10 cellular contexts compared by ENCODE assay signal in genomic region chr1:28828459-28828858, GRCh38. TPM values are rescaled to one million over a fixed set of nuclear protein-coding genes. Genes with fewer than 3 reads are reported as not detected.
DNase-seq lines count a peak whose midpoint lies in the region; ATAC-seq, FAIRE-seq and TF ChIP-seq lines count a peak whose summit lies in the region.
"Not testable (repeated sequence)": the region's sequence is repeated elsewhere in the genome, so short reads cannot be mapped to it uniquely, and the experiment has no call there.
"Had no signal": no experiment of that assay in that cellular context is flagged by ENCODE, and none has a peak within 500 bp of the region (broad histone marks: within the 10 kb centered on the region; RNA-seq: fewer than 3 reads in every experiment).

No MANE protein-coding gene starts in this region.

- H3K23ac ChIP-seq in H1 (ENCODE audit: insufficient read length): not testable (repeated sequence)

- not testable (repeated sequence) for H2BK12ac ChIP-seq in H1 (ENCODE audit: low read depth, low read length)

- H3K18ac ChIP-seq in H1 (ENCODE audit: extremely low read depth, low read length): not testable (repeated sequence)

- not testable (repeated sequence) for H3K14ac ChIP-seq in H1 (ENCODE audit: insufficient read length)

- not testable (repeated sequence) for H3F3A ChIP-seq in neural progenitor cell (ENCODE audit: low read depth)

- H3K27ac ChIP-seq in HCT116 (ENCODE audit: low read depth, low read length); H1 (ENCODE audit: low read depth, low read length); neural progenitor cell: not testable (repeated sequence)

- H3K36me3 ChIP-seq in HCT116 (ENCODE audit: control insufficient read depth in 1 of 2, insufficient read depth in 2 of 2, low read length in 2 of 2); H1 (ENCODE audit: control insufficient read depth in 2 of 4, insufficient read depth in 4 of 4, low read length in 3 of 4); neural progenitor cell: not testable (repeated sequence)

- not testable (repeated sequence) for TF ChIP-seq EP300 in H1 (IDR thresholded peaks at IDR 0.05; ENCODE audit: borderline replicate concordance in 1 of 2, low read depth in 2 of 2, low read length in 2 of 2)

- not testable (repeated sequence) for H3K27ac Mint-ChIP-seq in neural progenitor cell

- not testable (repeated sequence) for H2BK15ac ChIP-seq in H1 (ENCODE audit: low read length)

- H4K20me1 ChIP-seq in HCT116 (ENCODE audit: insufficient read depth); H1 (replicated peaks in 1 of 2; ENCODE audit: control insufficient read depth in 1 of 2, insufficient read depth in 2 of 2, low read length in 2 of 2); neural progenitor cell (ENCODE audit: low read depth): not testable (repeated sequence)

- not testable (repeated sequence) for H3K36me3 Mint-ChIP-seq in neural progenitor cell

- H3K23me2 ChIP-seq in H1 (ENCODE audit: low read depth, low read length): not testable (repeated sequence)

- H2BK5ac ChIP-seq in H1 (ENCODE audit: low read depth, low read length): not testable (repeated sequence)

- BruUV-seq in HCT116 (replicated peaks; lab: Mats Ljungman, UMichigan): not testable (repeated sequence)

- peaks cover 34% of the 10 kb centered on the region for H3K4me1 Mint-ChIP-seq in neural progenitor cell

- not testable (repeated sequence) for FAIRE-seq in H1 (lab: Jason Lieb, UNC)

- H3K27me3 ChIP-seq in HCT116 (ENCODE audit: insufficient read depth, low read length); H1 (replicated peaks in 1 of 4; ENCODE audit: control insufficient read depth in 3 of 4, extremely low read depth in 1 of 4, insufficient read depth in 3 of 4, low read length in 3 of 4); neural progenitor cell: not testable (repeated sequence)

- not testable (repeated sequence) for H3K79me1 ChIP-seq in H1 (ENCODE audit: low read depth, low read length)

- H3K4me3 Mint-ChIP-seq in neural progenitor cell: not testable (repeated sequence)

- H3K9me3 Mint-ChIP-seq in neural progenitor cell: not testable (repeated sequence)

- H4K91ac ChIP-seq in H1 (replicated peaks; ENCODE audit: insufficient read length, low read length): not testable (repeated sequence)

- not testable (repeated sequence) for H3K4ac ChIP-seq in H1 (replicated peaks; ENCODE audit: insufficient read length, low read depth, low read length)

- H2BK120ac ChIP-seq in H1 (replicated peaks; ENCODE audit: low read depth, low read length): not testable (repeated sequence)

- H3K4me2 ChIP-seq in HCT116 (ENCODE audit: low read length) (peak overlapping the region; percentile 55), neural progenitor cell (peak overlapping the region; percentile 12)
- H3K4me2 ChIP-seq in H1 (ENCODE audit: insufficient read depth in 1 of 2, low read depth in 2 of 2, low read length in 2 of 2): not testable (repeated sequence)

- H4K5ac ChIP-seq in H1 (ENCODE audit: insufficient read length, low read depth, low read length): not testable (repeated sequence)

- peak; percentile 97 for ATAC-seq in HCT116

- not testable (repeated sequence) for H2AK5ac ChIP-seq in H1 (ENCODE audit: low read depth, low read length)

- H3K27me3 Mint-ChIP-seq in neural progenitor cell (ENCODE audit: insufficient read depth, low read depth): peaks cover 14% of the 10 kb centered on the region

- H2AFZ ChIP-seq in HCT116 (ENCODE audit: low read depth, low read length, poor library complexity, severe bottlenecking): peak overlapping the region; percentile 78
- H2AFZ ChIP-seq in H1 (ENCODE audit: low read length); neural progenitor cell (replicated peaks): not testable (repeated sequence)

- peak overlapping the region in 1 of 2 experiments; percentile 28; a peak in 2 of 4 replicates for H3K4me3 ChIP-seq in HCT116 (replicated peaks in 1 of 2; ENCODE audit: low read depth in 1 of 2, low read length in 2 of 2)
- H3K4me3 ChIP-seq in H1 (ENCODE audit: extremely low read depth in 1 of 4, insufficient read depth in 2 of 4, low read depth in 3 of 4, low read length in 4 of 4); neural progenitor cell: not testable (repeated sequence)

- not testable (repeated sequence) for TF ChIP-seq CTCF in HCT116 (IDR thresholded peaks at IDR 0.05 in 2 of 3, conservative IDR thresholded peaks at IDR 0.05 in 1 of 3; ENCODE audit: borderline replicate concordance in 1 of 3, insufficient read depth in 1 of 3, low read depth in 2 of 3, low read length in 2 of 3); H1 (IDR thresholded peaks at IDR 0.05; ENCODE audit: control extremely low read depth in 1 of 3, insufficient read depth in 1 of 3, low read depth in 1 of 3, low read length in 3 of 3); neural progenitor cell (IDR thresholded peaks at IDR 0.05)

- H2BK20ac ChIP-seq in H1 (ENCODE audit: low read length): not testable (repeated sequence)

- intact Hi-C loops in HCT116 (cut with micrococcal nuclease): not testable (repeated sequence)

- RAD21 ChIA-PET in HCT116 (lab: Charles Lee; ENCODE audit: low non-redundant PET in 1 of 2, low total read pairs in 2 of 2, uncharacterized antibody in 2 of 2, unreplicated experiment in 2 of 2): interaction anchor here in 1 of 2 experiments (0.7 to 1.0 kb wide), 2 partner anchors 49 to 53 kb away, joined by 5 read pairs; no protein-coding TSS in a partner anchor

- POLR2A ChIA-PET in HCT116 (lab: Charles Lee) (interaction anchor here (1.4 to 1.8 kb wide), 2 partner anchors 13 to 14 kb away, joined by 4 read pairs; no protein-coding TSS in a partner anchor), H1 (lab: Charles Lee; ENCODE audit: partially characterized antibody) (interaction anchor here (1.2 kb wide), 1 partner anchor 22 kb away, joined by 3 read pairs; no protein-coding TSS in a partner anchor)

- DNase-seq in DMS53 (lab: John Stamatoyannopoulos, UW) (peak; percentile 28), HCT116 (ENCODE audit: low read depth, low spot score) (peak; percentile 56), M059J (ENCODE audit: low read depth) (peak; percentile 60), NCI-H2171 treated with DMSO at 0.1 percent for 48 hours (lab: John Stamatoyannopoulos, UW) (peak; percentile 67), RKO (ENCODE audit: low spot score) (peak; percentile 28), kidney tubule cell (ENCODE audit: low spot score) (peak; percentile 11), neural progenitor cell (ENCODE audit: low spot score) (peak; percentile 47)
- not testable (repeated sequence) for DNase-seq in H1 (ENCODE audit: low read depth in 1 of 2, low spot score in 2 of 2)

- 79% methylated on average over 7 of the region's 10 CpGs; no CpG with 5 or more reads in 1 of the 2 experiments for WGBS in H1 (ENCODE audit: extremely low coverage in 1 of 2, insufficient coverage in 1 of 2, insufficient read length in 1 of 2, insufficient replicate concordance in 2 of 2, low coverage in 1 of 2, low lambda C conversion rate in 2 of 2, missing lambda C conversion rate in 1 of 2), 2 experiments

- not testable (repeated sequence) for H3K79me2 ChIP-seq in HCT116 (ENCODE audit: insufficient read depth, low read length); H1 (ENCODE audit: control insufficient read depth in 1 of 2, insufficient read depth in 2 of 2, low read length in 2 of 2); neural progenitor cell (ENCODE audit: low read depth)

- not testable (repeated sequence) for H3K9ac ChIP-seq in HCT116 (ENCODE audit: low read length); H1 (replicated peaks in 1 of 4; ENCODE audit: extremely low read depth in 1 of 4, low read depth in 3 of 4, low read length in 3 of 4); neural progenitor cell

- CTCF ChIA-PET in HCT116 (lab: Charles Lee): not testable (repeated sequence)
- CTCF ChIA-PET in H1 (lab: Charles Lee; ENCODE audit: partially characterized antibody): interaction anchor here (0.6 to 3.1 kb wide), 6 partner anchors 8 to 52 kb away, joined by 3 to 12 read pairs (median 6); no protein-coding TSS in a partner anchor

- TF ChIP-seq RAD21 in HCT116 (IDR thresholded peaks at IDR 0.05; ENCODE audit: low read depth); H1 (IDR thresholded peaks at IDR 0.05 in 1 of 2, conservative IDR thresholded peaks at IDR 0.05 in 1 of 2; ENCODE audit: low read depth in 2 of 2, low read length in 2 of 2): not testable (repeated sequence)

- H4K8ac ChIP-seq in H1 (ENCODE audit: extremely low read depth, insufficient read depth, low read length): not testable (repeated sequence)

- not testable (repeated sequence) for H3K9me3 ChIP-seq in HCT116 (ENCODE audit: control insufficient read depth in 1 of 2, insufficient read depth in 1 of 2, low read depth in 1 of 2, low read length in 2 of 2); H1 (ENCODE audit: insufficient read depth in 2 of 2, low read depth in 1 of 2, low read length in 1 of 2); neural progenitor cell (ENCODE audit: low read depth)

- H3K56ac ChIP-seq in H1 (replicated peaks; ENCODE audit: insufficient read length, low read depth, low read length): not testable (repeated sequence)

- TF ChIP-seq POLR2A in HCT116 (IDR thresholded peaks at IDR 0.05; ENCODE audit: borderline replicate concordance, extremely low read depth, insufficient read depth, insufficient read length); H1 (IDR thresholded peaks at IDR 0.05; ENCODE audit: control extremely low read depth in 1 of 2, low read depth in 2 of 2, low read length in 2 of 2): not testable (repeated sequence)

- peaks cover 11 to 20% of the 10 kb centered on the region in 2 experiments for H3K4me1 ChIP-seq in HCT116 (ENCODE audit: control insufficient read depth in 1 of 2, insufficient read depth in 2 of 2, low read length in 2 of 2)
- not testable (repeated sequence) for H3K4me1 ChIP-seq in H1 (replicated peaks in 1 of 4; ENCODE audit: control insufficient read depth in 3 of 4, insufficient read depth in 4 of 4, low read length in 3 of 4); neural progenitor cell

- not testable (repeated sequence) for H3K9me2 ChIP-seq in HCT116 (ENCODE audit: insufficient read depth)

RNA-seq across cellular contexts. Expression of gene OPRD1, which starts 16.5 kb away (rescaled TPM):
- total RNA-seq in HCT116 (2021; ENCODE audit: unreplicated experiment): not detected
- polyA plus RNA-seq in HCT116 (2012): 0.06 and 0.08 TPM in 2 replicates
- total RNA-seq in M059J (2014; rRNA removed; shearing (Covaris generic)): not detected in 2 replicates
- total RNA-seq in H1 (2021; fragmentation: NEBNext Ultra II Directional; extraction: Animal tissue kit (Norgen Biotek cat#: 25700)): 3.3 and 3.7 TPM in 2 replicates
- polyA plus RNA-seq in H1 (2011; rRNA removed): 2.5 and 2.6 TPM in 2 replicates
- polyA plus RNA-seq in H1 (2011; cell fraction: cytosol; rRNA removed): 1.6 TPM
- 3.5 TPM for polyA plus RNA-seq in H1 (2011; cell fraction: nucleus; rRNA removed)
- polyA plus RNA-seq in H1 (2012, experiment 1 of 2): 1.6 to 1.9 TPM (median 1.7 TPM) in 4 replicates
- polyA plus RNA-seq in H1 (2012, experiment 2 of 2): 1.0 TPM
- polyA plus RNA-seq in H1 (2013, experiment 1 of 2): 1.3 TPM
- polyA plus RNA-seq in H1 (2013, experiment 2 of 2): 1.5 TPM
- polyA minus RNA-seq in H1 (2011; rRNA and poly(A)+ RNA removed): 7.7 and 9.9 TPM in 2 replicates
- 2.9 TPM for polyA minus RNA-seq in H1 (2011; cell fraction: cytosol; rRNA and poly(A)+ RNA removed)
- polyA minus RNA-seq in H1 (2011; cell fraction: nucleus; rRNA and poly(A)+ RNA removed): 2.4 TPM
- total RNA-seq in neural progenitor cell (ENCODE audit: low replicate concordance): 0.37 and 0.77 TPM in 2 replicates
- total RNA-seq: CD4-positive, CD25-positive, alpha-beta regulatory T cell; GM23248 had no signal
- polyA plus RNA-seq: GM23248 had no signal
